In genomic region chr12:68765696-68766095, GRCh38 we compare ENCODE assay signal across 37 cellular contexts. TPM values are rescaled to one million over a fixed set of nuclear protein-coding genes. Genes with fewer than 3 reads are reported as not detected.
DNase-seq lines count a peak whose midpoint lies in the region; ATAC-seq, FAIRE-seq and TF ChIP-seq lines count a peak whose summit lies in the region.
"Had no signal": no experiment of that assay in that cellular context is flagged by ENCODE, and none has a peak within 500 bp of the region (broad histone marks: within the 10 kb centered on the region; RNA-seq: fewer than 3 reads in every experiment).

No MANE protein-coding gene starts in this region.

- no peaks in the 10 kb centered on the region for H3K4me1 Mint-ChIP-seq in activated CD4-positive, alpha-beta T cell treated with anti-CD3 and anti-CD28 coated beads for 36 hours
- H3K4me1 Mint-ChIP-seq: B cell, CD14-positive monocyte had no signal

- peaks cover 17% of the 10 kb centered on the region for H3K36me3 Mint-ChIP-seq in activated CD4-positive, alpha-beta T cell treated with anti-CD3 and anti-CD28 coated beads for 36 hours (ENCODE audit: low read depth)

- no peak overlapping the region for H3K4me3 ChIP-seq in DOHH2 (ENCODE audit: low read length)
- H3K4me3 ChIP-seq in OCI-LY7 (ENCODE audit: low read depth, low read length, poor library complexity, severe bottlenecking) = no peak overlapping the region
- no peak overlapping the region for H3K4me3 ChIP-seq in SJSA1
- H3K4me3 ChIP-seq: A549; BLaER1; BLaER1 treated with 17β-estradiol and CSF1 and Interleukin-3, amounts not matched to agents 10 nM and 100 nM had no signal

- ATAC-seq in activated CD4-positive, alpha-beta T cell treated with anti-CD3 and anti-CD28 coated beads for 36 hours = no peak
- ATAC-seq: A549; CD8-positive, alpha-beta T cell had no signal

- H3K4me1 ChIP-seq in DOHH2 (ENCODE audit: control insufficient read depth, low read length) = peaks cover 73% of the 10 kb centered on the region
- H3K4me1 ChIP-seq in OCI-LY7 (ENCODE audit: insufficient read depth, low read length, poor library complexity, severe bottlenecking) = peaks cover 20% of the 10 kb centered on the region
- no peaks in the 10 kb centered on the region for H3K4me1 ChIP-seq in SJSA1 (replicated peaks)
- H3K4me1 ChIP-seq: A549, Caco-2 had no signal

- DNase-seq in OCI-LY7 (ENCODE audit: low spot score) (no peak), SJSA1 (ENCODE audit: low read depth in 1 of 2, low spot score in 2 of 2) (peak; percentile 58 to 65), GM19239 (ENCODE audit: insufficient read length, low spot score) (no peak), substantia nigra (lab: John Stamatoyannopoulos, UW) (no peak), HT-29 (ENCODE audit: low spot score) (no peak)
- DNase-seq in activated CD4-positive, alpha-beta T cell treated with anti-CD3 and anti-CD28 coated beads for 36 hours = no peak
- DNase-seq: 8988T; ACHN; AML-193; BE2C; C1 segment of cervical spinal cord; Caco-2; Calu3; CD4-positive, alpha-beta memory T cell; CD4-positive, alpha-beta T cell; CD4-positive, CD25-positive, alpha-beta regulatory T cell; CD8-positive, alpha-beta memory T cell; CD8-positive, alpha-beta T cell; COR-L47; DMS 273 treated with DMSO at 0.1 percent for 48 hours; DMS153; DMS53; DMS79; DMS79 treated with DMSO at 0.1 percent for 48 hours; DND-41; EL had no signal

- CTCF ChIA-PET in OCI-LY7 (lab: Charles Lee; ENCODE audit: unreplicated experiment) = no interaction called here
- CTCF ChIA-PET in activated CD4-positive, alpha-beta T cell treated with anti-CD3 and anti-CD28 coated beads for 36 hours (lab: Charles Lee) = no interaction called here

- no peaks in the 10 kb centered on the region for H3K27me3 Mint-ChIP-seq in activated CD4-positive, alpha-beta T cell treated with anti-CD3 and anti-CD28 coated beads for 36 hours
- H3K27me3 Mint-ChIP-seq: B cell; CD4-positive, alpha-beta memory T cell; CD4-positive, alpha-beta T cell; CD4-positive, CD25-positive, alpha-beta regulatory T cell; CD8-positive, alpha-beta memory T cell had no signal

- POLR2A ChIA-PET in OCI-LY7 (lab: Charles Lee) = interaction anchor here (1.2 to 1.5 kb wide), 2 partner anchors 19 to 54 kb away, joined by 5 to 6 read pairs; partner anchors contain the start of gene SLC35E3
- POLR2A ChIA-PET in activated CD4-positive, alpha-beta T cell treated with anti-CD3 and anti-CD28 coated beads for 36 hours (lab: Charles Lee) = no interaction called here

- no peaks in the 10 kb centered on the region for H3K9me2 ChIP-seq in DOHH2 (replicated peaks; ENCODE audit: control insufficient read depth, low read length)
- H3K9me2 ChIP-seq in OCI-LY7 (ENCODE audit: insufficient read depth, low read length) = no peaks in the 10 kb centered on the region

- H3K27me3 ChIP-seq in DOHH2 (ENCODE audit: control insufficient read depth, low read length) = no peaks in the 10 kb centered on the region
- peaks cover 94% of the 10 kb centered on the region for H3K27me3 ChIP-seq in SJSA1 (replicated peaks)
- H3K27me3 ChIP-seq: BE2C; BLaER1; BLaER1 treated with 17β-estradiol and CSF1 and Interleukin-3, amounts not matched to agents 10 nM and 100 nM had no signal

- H3F3A ChIP-seq in DOHH2 (ENCODE audit: control insufficient read depth, insufficient read depth) = peaks cover 28% of the 10 kb centered on the region

- no peak overlapping the region for H3K27ac Mint-ChIP-seq in activated CD4-positive, alpha-beta T cell treated with anti-CD3 and anti-CD28 coated beads for 36 hours
- H3K27ac Mint-ChIP-seq: B cell; CD14-positive monocyte; CD4-positive, alpha-beta memory T cell; CD4-positive, alpha-beta T cell; CD4-positive, CD25-positive, alpha-beta regulatory T cell; CD8-positive, alpha-beta memory T cell; CD8-positive, alpha-beta T cell had no signal

- H4K20me1 ChIP-seq in DOHH2 (ENCODE audit: control insufficient read depth, insufficient read depth, low read depth, low read length) (no peaks in the 10 kb centered on the region), OCI-LY7 (ENCODE audit: insufficient read depth, low read length) (no peaks in the 10 kb centered on the region)
- H4K20me1 ChIP-seq: BLaER1; BLaER1 treated with 17β-estradiol and CSF1 and Interleukin-3, amounts not matched to agents 10 nM and 100 nM had no signal

- H3K9me3 Mint-ChIP-seq in activated CD4-positive, alpha-beta T cell treated with anti-CD3 and anti-CD28 coated beads for 36 hours (ENCODE audit: low read depth) = no peaks in the 10 kb centered on the region
- H3K9me3 Mint-ChIP-seq: CD14-positive monocyte; CD4-positive, alpha-beta memory T cell; CD4-positive, alpha-beta T cell; CD8-positive, alpha-beta memory T cell; CD8-positive, alpha-beta T cell had no signal

- FAIRE-seq in G401.6 (lab: Jason Lieb, UNC) (peak; percentile 47), GM19239 (lab: Jason Lieb, UNC) (no peak)
- FAIRE-seq: A204.1, A549, D721Med had no signal

- intact Hi-C loops in OCI-LY7 (cut with micrococcal nuclease; ENCODE audit: unreplicated experiment) = no loop called here
- intact Hi-C loops in activated CD4-positive, alpha-beta T cell treated with anti-CD3 and anti-CD28 coated beads for 36 hours (cut with DNase I, micrococcal nuclease) = no loop called here

- peaks cover 65% of the 10 kb centered on the region for H3K36me3 ChIP-seq in DOHH2 (ENCODE audit: control insufficient read depth, low read length)
- peaks cover 78% of the 10 kb centered on the region for H3K36me3 ChIP-seq in OCI-LY7 (ENCODE audit: insufficient read depth, low read length)
- H3K36me3 ChIP-seq in SJSA1 = no peaks in the 10 kb centered on the region
- H3K36me3 ChIP-seq: BE2C had no signal

- H3K79me2 ChIP-seq in DOHH2 (ENCODE audit: control insufficient read depth, low read length) (peaks cover 20% of the 10 kb centered on the region), OCI-LY7 (ENCODE audit: insufficient read depth, low read depth, low read length) (no peaks in the 10 kb centered on the region)

- no peak overlapping the region for H2AFZ ChIP-seq in OCI-LY7 (ENCODE audit: low read length)

- H3K27ac ChIP-seq in DOHH2 (ENCODE audit: low read depth, low read length) (peak overlapping the region; percentile 55), OCI-LY7 (ENCODE audit: low read depth, low read length, poor library complexity, severe bottlenecking) (peak overlapping the region; percentile 19), SJSA1 (no peak overlapping the region), substantia nigra (ENCODE audit: low read depth, low read length, poor library complexity, severe bottlenecking) (no peak overlapping the region)
- H3K27ac ChIP-seq: 22Rv1; A549; BLaER1; BLaER1 treated with 17β-estradiol and CSF1 and Interleukin-3, amounts not matched to agents 10 nM and 100 nM; C4-2B had no signal

- H3K4me2 ChIP-seq in DOHH2 (ENCODE audit: low read length) (peak overlapping the region; percentile 47), OCI-LY7 (ENCODE audit: low read length) (no peak overlapping the region)
- H3K4me2 ChIP-seq: A549; BLaER1; BLaER1 treated with 17β-estradiol and CSF1 and Interleukin-3, amounts not matched to agents 10 nM and 100 nM had no signal

- H3K9me3 ChIP-seq in DOHH2 (ENCODE audit: control insufficient read depth, insufficient read depth, low read length) (no peaks in the 10 kb centered on the region), OCI-LY7 (ENCODE audit: low read length) (no peaks in the 10 kb centered on the region), SJSA1 (replicated peaks) (peaks cover 16% of the 10 kb centered on the region)
- H3K9me3 ChIP-seq: A549; BLaER1; BLaER1 treated with 17β-estradiol and CSF1 and Interleukin-3, amounts not matched to agents 10 nM and 100 nM; Caco-2 had no signal

- TF ChIP-seq CTCF in DOHH2 (IDR thresholded peaks at IDR 0.05; ENCODE audit: low read depth, low read length, poor library complexity, severe bottlenecking) (no peak), OCI-LY7 (conservative IDR thresholded peaks at IDR 0.05; ENCODE audit: low read length) (no peak)

- no peak overlapping the region for H3K4me3 Mint-ChIP-seq in activated CD4-positive, alpha-beta T cell treated with anti-CD3 and anti-CD28 coated beads for 36 hours
- H3K4me3 Mint-ChIP-seq: B cell; CD14-positive monocyte; CD4-positive, alpha-beta memory T cell; CD4-positive, alpha-beta T cell; CD4-positive, CD25-positive, alpha-beta regulatory T cell; CD8-positive, alpha-beta memory T cell; CD8-positive, alpha-beta T cell had no signal

- no TSS peak for BruUV-seq in OCI-LY7 (replicated peaks; lab: Mats Ljungman, UMichigan)

RNA-seq across cellular contexts. Expression of gene SLC35E3, which starts 19.7 kb away (rescaled TPM):
- total RNA-seq in OCI-LY7 (2014; rRNA removed; shearing (Covaris generic)) = 24.6 and 26.6 TPM in 2 replicates
- 39.1 and 66.6 TPM in 2 replicates for total RNA-seq in OCI-LY7 (2022)
- 0.63 and 4.9 TPM in 2 replicates for total RNA-seq in SJSA1 (2014; rRNA removed; shearing (Covaris generic))
- 2.9 and 4.6 TPM in 2 replicates for total RNA-seq in HT-29 (2014; rRNA removed; shearing (Covaris generic))
- total RNA-seq in activated CD4-positive, alpha-beta T cell treated with anti-CD3 and anti-CD28 coated beads for 36 hours = 1 to 10 TPM; 3.5 to 5.1 TPM

RNA-seq across cellular contexts. Expression of gene MDM2, which starts 42.3 kb away (rescaled TPM):
- 143 and 229 TPM in 2 replicates for total RNA-seq in OCI-LY7 (2014; rRNA removed; shearing (Covaris generic))
- total RNA-seq in OCI-LY7 (2022) = 318 and 366 TPM in 2 replicates
- total RNA-seq in SJSA1 (2014; rRNA removed; shearing (Covaris generic)) = 2,133 and 2,408 TPM in 2 replicates
- 36.2 and 36.4 TPM in 2 replicates for total RNA-seq in HT-29 (2014; rRNA removed; shearing (Covaris generic))
- 100 to 1,000 TPM; 114 to 119 TPM for total RNA-seq in activated CD4-positive, alpha-beta T cell treated with anti-CD3 and anti-CD28 coated beads for 36 hours

Comparison
In these comparisons a context has a peak if more than half of its experiments do, and no peak if none do; other contexts are left out.
1. H3K27ac ChIP-seq: peak in DOHH2 (single experiment) and OCI-LY7 (single experiment); none in SJSA1 (single experiment) and substantia nigra (single experiment).
2. DNase-seq: peak in SJSA1 (2 of 2); none in OCI-LY7 (single experiment), GM19239 (single experiment), substantia nigra (0 of 49), HT-29 (single experiment) and activated CD4-positive, alpha-beta T cell treated with anti-CD3 and anti-CD28 coated beads for 36 hours (single experiment).